ENCODE assay signal across 26 cellular contexts in the genomic region with DNA sequence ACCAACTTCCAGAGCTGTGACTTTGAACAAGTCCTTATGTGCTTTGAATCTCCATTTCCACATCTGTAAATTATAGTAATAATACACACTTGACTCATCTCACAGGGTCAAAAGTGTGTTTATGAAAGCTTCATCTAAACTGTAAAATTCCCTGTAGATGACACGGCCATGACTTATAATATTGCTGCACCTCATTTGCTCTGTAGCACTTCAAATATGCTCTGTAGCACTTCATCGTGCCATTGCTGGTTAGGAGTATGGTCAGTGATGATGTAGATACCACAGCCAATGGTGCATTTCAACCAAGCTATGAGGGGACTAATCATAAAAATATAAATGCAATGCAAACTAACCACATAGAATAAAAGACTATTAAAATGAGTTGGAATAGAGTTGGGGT.
A peak's percentile ranks its signal among the peaks of the same experiment; 100 is the strongest.
DNase-seq lines count a peak whose midpoint lies in the region; ATAC-seq and TF ChIP-seq lines count a peak whose summit lies in the region.
"Had no signal": no experiment of that assay in that cellular context is flagged by ENCODE, and none has a peak within 500 bp of the region (broad histone marks: within the 10 kb centered on the region; RNA-seq: fewer than 3 reads in every experiment).

No MANE protein-coding gene starts in this region.

- ATAC-seq in HG02870 (IDR thresholded peaks at IDR 0.05; ENCODE audit: unreplicated experiment): no peak
- ATAC-seq: K562, left lobe of liver, natural killer cell, Panc1, right lobe of liver had no signal

- POLR2A ChIA-PET in HEK293T (lab: Yijun Ruan, JAX): no interaction called here

- no peak for TF ChIP-seq CTCF in AG09319 (IDR thresholded peaks at IDR 0.05; ENCODE audit: low read depth, low read length)
- no peak for TF ChIP-seq CTCF in HFF-Myc (IDR thresholded peaks at IDR 0.05; ENCODE audit: low read depth, low read length, missing control alignments)

- no peak overlapping the region for H3K4me3 ChIP-seq in HFF-Myc (replicated peaks; ENCODE audit: low read depth, low read length)
- H3K4me3 ChIP-seq: dorsolateral prefrontal cortex, K562, right lobe of liver, SJCRH30, suprapubic skin, uterus had no signal

- CTCF ChIA-PET in HEK293T (lab: Yijun Ruan, JAX): no interaction called here

- peak; percentile 63 for DNase-seq in AG09319 (ENCODE audit: extremely low read depth, low read depth)
- DNase-seq in HFF-Myc (ENCODE audit: extremely low read depth, low read depth): peak; percentile 3
- DNase-seq in astrocyte of the hippocampus (ENCODE audit: low read depth, low spot score): peak; percentile 15
- DNase-seq in iris pigment epithelial cell (ENCODE audit: low read depth): peak; percentile 82
- no peak for DNase-seq in NCI-H1694 treated with DMSO at 0.1 percent for 48 hours (lab: John Stamatoyannopoulos, UW)
- no peak for DNase-seq in HEK293T (ENCODE audit: extremely low spot score)
- DNase-seq in NCI-H146 (lab: John Stamatoyannopoulos, UW): no peak
- DNase-seq: activated CD4-positive, alpha-beta T cell treated with anti-CD3 and anti-CD28 coated beads, Interleukin-2, amount 50 U/mL, for 1 hour; activated effector memory CD4-positive, alpha-beta T cell treated with Interleukin-2 at 50 U/mL for 16 hours; caudate nucleus; CD4-positive, alpha-beta memory T cell; dorsolateral prefrontal cortex; glutamatergic neuron; H7; natural killer cell; NCI-H2029; NCI-H510A; NK-92 treated with Interleukin-12 subunit alpha and Interleukin-12 subunit beta, amount 100 ng/mL, for 24 hours; right lobe of liver; SJCRH30; uterus had no signal

TF ChIP-seq in HEK293T, 16 proteins besides CTCF, POLR2A, EP300 and RAD21:
- TF ChIP-seq CTBP1 (IDR thresholded peaks at IDR 0.05; ENCODE audit: borderline replicate concordance): no peak
- no peak for TF ChIP-seq FOXK2 (IDR thresholded peaks at IDR 0.05)
- TF ChIP-seq SP1 (IDR thresholded peaks at IDR 0.05): no peak
- TF ChIP-seq LEF1 (IDR thresholded peaks at IDR 0.05; ENCODE audit: borderline replicate concordance): no peak
- no peak for TF ChIP-seq NFRKB (IDR thresholded peaks at IDR 0.05)
- TF ChIP-seq FOXA1 (IDR thresholded peaks at IDR 0.05): no peak
- no peak for TF ChIP-seq TARDBP (IDR thresholded peaks at IDR 0.05)
- no peak for TF ChIP-seq ELF4 (IDR thresholded peaks at IDR 0.05)
- TF ChIP-seq ARNT (IDR thresholded peaks at IDR 0.05): no peak
- TF ChIP-seq HDGF (IDR thresholded peaks at IDR 0.05; ENCODE audit: borderline replicate concordance): no peak
- TF ChIP-seq ZNF384 (IDR thresholded peaks at IDR 0.05): no peak
- TF ChIP-seq BHLHE40 (IDR thresholded peaks at IDR 0.05; ENCODE audit: borderline replicate concordance): no peak
- TF ChIP-seq FOXM1 (IDR thresholded peaks at IDR 0.05; ENCODE audit: borderline replicate concordance): no peak

Comparison
In these comparisons a context has a peak if more than half of its experiments do, and no peak if none do; other contexts are left out.
1. DNase-seq: peak in AG09319 (single experiment), HFF-Myc (single experiment), astrocyte of the hippocampus (single experiment) and iris pigment epithelial cell (single experiment); none in NCI-H1694 treated with DMSO at 0.1 percent for 48 hours (single experiment), HEK293T (single experiment) and NCI-H146 (single experiment).